ENCODE assay signal across 8 cellular contexts in genomic region chr2:100321181-100321880, GRCh38. TPM values are rescaled to one million over a fixed set of nuclear protein-coding genes. Genes with fewer than 3 reads are reported as not detected.
DNase-seq lines count a peak whose midpoint lies in the region; ATAC-seq and TF ChIP-seq lines count a peak whose summit lies in the region.

No MANE protein-coding gene starts in this region.

- peaks cover 6% of the 10 kb centered on the region for H3K36me3 Mint-ChIP-seq in T-helper 2 cell treated with Interferon-gamma antibody and Interleukin-4, amounts not matched to agents 5 μg/mL and 100 μg/mL, for 36 hours (ENCODE audit: low read depth)
- H3K36me3 Mint-ChIP-seq in neural crest cell (ENCODE audit: low read depth) = peaks cover 26% of the 10 kb centered on the region

- ATAC-seq in foreskin keratinocyte (peak; percentile 78), GM21723 (IDR thresholded peaks at IDR 0.05; ENCODE audit: unreplicated experiment) (no peak), GM21528 (IDR thresholded peaks at IDR 0.05; ENCODE audit: low FRiP score, unreplicated experiment) (no peak)

- TF ChIP-seq CTCF in GM20000 (IDR thresholded peaks at IDR 0.05; ENCODE audit: extremely low read depth, missing control alignments) (no peak), foreskin keratinocyte (conservative IDR thresholded peaks at IDR 0.05) (peak; percentile 17), neural crest cell (conservative IDR thresholded peaks at IDR 0.05) (peak; percentile 49)

- peaks cover 71% of the 10 kb centered on the region for H3K27me3 Mint-ChIP-seq in T-helper 2 cell treated with Interferon-gamma antibody and Interleukin-4, amounts not matched to agents 5 μg/mL and 100 μg/mL, for 36 hours (ENCODE audit: low read depth)
- peaks cover 56% of the 10 kb centered on the region for H3K27me3 Mint-ChIP-seq in neural crest cell (ENCODE audit: low read depth)

- H3K27ac Mint-ChIP-seq in T-helper 2 cell treated with Interferon-gamma antibody and Interleukin-4, amounts not matched to agents 5 μg/mL and 100 μg/mL, for 36 hours = no peak overlapping the region
- no peak overlapping the region for H3K27ac Mint-ChIP-seq in neural crest cell (ENCODE audit: unreplicated experiment)

- DNase-seq in 8988T (peak; percentile 57), GM20000 (ENCODE audit: low spot score) (peak; percentile 20), foreskin keratinocyte (peak; percentile 6 to 17), neural crest cell (ENCODE audit: low read depth, low spot score) (peak; percentile 28), middle frontal gyrus (ENCODE audit: extremely low spot score, low spot score) (no peak)
- DNase-seq in T-helper 2 cell treated with Interferon-gamma antibody and Interleukin-4, amounts not matched to agents 5 μg/mL and 100 μg/mL, for 36 hours (ENCODE audit: low spot score) = peak; percentile 16

- H3K4me1 Mint-ChIP-seq in T-helper 2 cell treated with Interferon-gamma antibody and Interleukin-4, amounts not matched to agents 5 μg/mL and 100 μg/mL, for 36 hours (ENCODE audit: low read depth) = peaks cover 2% of the 10 kb centered on the region
- peaks cover 10% of the 10 kb centered on the region for H3K4me1 Mint-ChIP-seq in neural crest cell

- H3K27ac ChIP-seq in foreskin keratinocyte = no peak overlapping the region

- peaks cover 67% of the 10 kb centered on the region for H3K27me3 ChIP-seq in foreskin keratinocyte

- no peaks in the 10 kb centered on the region for H3K4me1 ChIP-seq in foreskin keratinocyte

- H3K9me3 Mint-ChIP-seq in T-helper 2 cell treated with Interferon-gamma antibody and Interleukin-4, amounts not matched to agents 5 μg/mL and 100 μg/mL, for 36 hours = peaks cover 25% of the 10 kb centered on the region
- peaks cover 23% of the 10 kb centered on the region for H3K9me3 Mint-ChIP-seq in neural crest cell

- no peak overlapping the region for H3K4me3 Mint-ChIP-seq in T-helper 2 cell treated with Interferon-gamma antibody and Interleukin-4, amounts not matched to agents 5 μg/mL and 100 μg/mL, for 36 hours
- peak overlapping the region; percentile 88 for H3K4me3 Mint-ChIP-seq in neural crest cell

RNA-seq across cellular contexts. Expression of gene LONRF2, which starts 1.0 kb away (rescaled TPM):
- not detected in 2 replicates for total RNA-seq in foreskin keratinocyte
- not detected in 2 replicates for polyA plus RNA-seq in foreskin keratinocyte
- total RNA-seq in neural crest cell = 5.0 and 5.2 TPM in 2 replicates
